ENCODE assay signal across 17 cellular contexts in genomic region chr3:179063945-179064560, GRCh38. TPM values are rescaled to one million over a fixed set of nuclear protein-coding genes. Genes with fewer than 3 reads are reported as not detected.
DNase-seq lines count a peak whose midpoint lies in the region; ATAC-seq and TF ChIP-seq lines count a peak whose summit lies in the region.
"Had no signal": no experiment of that assay in that cellular context is flagged by ENCODE, and none has a peak within 500 bp of the region (broad histone marks: within the 10 kb centered on the region; RNA-seq: fewer than 3 reads in every experiment).

No MANE protein-coding gene starts in this region.

- no peak for ATAC-seq in GM18870 (IDR thresholded peaks at IDR 0.05; ENCODE audit: unreplicated experiment)
- ATAC-seq in left colon, result no peak
- ATAC-seq: WTC11 had no signal

- no peak overlapping the region for H3K4me3 ChIP-seq in choroid plexus epithelial cell (ENCODE audit: low read depth, low read length)

- H3K27me3 Mint-ChIP-seq in progenitor cell of endocrine pancreas, result no peaks in the 10 kb centered on the region

- intact Hi-C loops in left colon (cut with DNase I, micrococcal nuclease), result no loop called here

- peaks cover 13% of the 10 kb centered on the region for H3K36me3 Mint-ChIP-seq in progenitor cell of endocrine pancreas (ENCODE audit: insufficient read depth)

- H3K27ac Mint-ChIP-seq in progenitor cell of endocrine pancreas, result peak overlapping the region; percentile 36
- H3K27ac Mint-ChIP-seq: activated T-helper 1 cell treated with anti-CD3 and anti-CD28 coated beads, Interleukin-12 subunit alpha, Interleukin-12 subunit beta, Interleukin-2, Interleukin-4 antibody, amounts not matched to agents 30 ng/mL and 10 ng/mL and 1 ng/mL, durations not matched to agents 14 hours and 24 hours and 36 hours; H9; WTC11 had no signal

- H3K4me3 Mint-ChIP-seq in progenitor cell of endocrine pancreas (ENCODE audit: low read depth), result no peak overlapping the region
- H3K4me3 Mint-ChIP-seq: activated T-helper 1 cell treated with anti-CD3 and anti-CD28 coated beads, Interleukin-12 subunit alpha, Interleukin-12 subunit beta, Interleukin-2, Interleukin-4 antibody, amounts not matched to agents 30 ng/mL and 10 ng/mL and 1 ng/mL, durations not matched to agents 14 hours and 24 hours and 36 hours; H9; WTC11 had no signal

- DNase-seq in ELR (ENCODE audit: low read depth), result peak; percentile 87
- DNase-seq in NCI-H69 (lab: John Stamatoyannopoulos, UW), result peak; percentile 30
- peak; percentile 54 for DNase-seq in choroid plexus epithelial cell (ENCODE audit: low read depth)
- no peak for DNase-seq in progenitor cell of endocrine pancreas (ENCODE audit: low spot score, unreplicated experiment)
- no peak for DNase-seq in C1 segment of cervical spinal cord (lab: John Stamatoyannopoulos, UW)
- no peak for DNase-seq in activated gamma-delta T cell (lab: John Stamatoyannopoulos, UW)
- DNase-seq in left colon, result no peak
- DNase-seq: AML-193; central memory CD4-positive, alpha-beta T cell; H9; NCI-H1930; NCI-H446 treated with DMSO at 0.1 percent for 48 hours; SHP77 treated with DMSO at 0.1 percent for 48 hours; stimulated activated CD4-positive, alpha-beta T cell treated with anti-CD3 and anti-CD28 coated beads, Interleukin-2, amount 100 ng/mL, for 48 hours had no signal

- TF ChIP-seq CTCF in choroid plexus epithelial cell (conservative IDR thresholded peaks at IDR 0.05; ENCODE audit: low read depth, low read length) (no peak), progenitor cell of endocrine pancreas (IDR thresholded peaks at IDR 0.05; ENCODE audit: unreplicated experiment) (no peak)

- H3K9me3 Mint-ChIP-seq in progenitor cell of endocrine pancreas (ENCODE audit: low read depth), result no peaks in the 10 kb centered on the region
- H3K9me3 Mint-ChIP-seq: activated T-helper 1 cell treated with anti-CD3 and anti-CD28 coated beads, Interleukin-12 subunit alpha, Interleukin-12 subunit beta, Interleukin-2, Interleukin-4 antibody, amounts not matched to agents 30 ng/mL and 10 ng/mL and 1 ng/mL, durations not matched to agents 14 hours and 24 hours and 36 hours; H9; WTC11 had no signal

- H3K4me1 Mint-ChIP-seq in progenitor cell of endocrine pancreas (ENCODE audit: low read depth), result peaks cover 7% of the 10 kb centered on the region

RNA-seq across cellular contexts. Expression of gene ZMAT3, which starts 7.6 kb away (rescaled TPM):
- 13.6 and 14.1 TPM in 2 replicates for total RNA-seq in progenitor cell of endocrine pancreas
- total RNA-seq in left colon, result 10 to 100 TPM; 14.2 to 14.9 TPM

Comparison
In these comparisons a context has a peak if more than half of its experiments do, and no peak if none do; other contexts are left out.
1. DNase-seq: peak in ELR (single experiment), NCI-H69 (single experiment) and choroid plexus epithelial cell (single experiment); none in progenitor cell of endocrine pancreas (single experiment), C1 segment of cervical spinal cord (0 of 14), activated gamma-delta T cell (single experiment) and left colon (0 of 2).